Comparison of ENCODE assay signal across 19 cellular contexts in genomic region chr7:78057571-78057970, GRCh38.
"Had no signal": no experiment of that assay in that cellular context is flagged by ENCODE, and none has a peak within 500 bp of the region (broad histone marks: within the 10 kb centered on the region; RNA-seq: fewer than 3 reads in every experiment).

No MANE protein-coding gene starts in this region.

- H3K27ac ChIP-seq: brain microvascular endothelial cell, cardiac muscle cell, VCaP had no signal

- H3K27me3 ChIP-seq: brain microvascular endothelial cell, cardiac muscle cell had no signal

- H3K36me3 ChIP-seq: brain microvascular endothelial cell, cardiac muscle cell had no signal

- H3K4me3 ChIP-seq: cardiac muscle cell had no signal

- DNase-seq: activated CD4-positive, alpha-beta memory T cell treated with anti-CD3 and anti-CD28 coated beads, Interleukin-2, amount 10 ng/mL, durations not matched to agents 7 days and 5 days; activated CD4-positive, alpha-beta T cell treated with anti-CD3 and anti-CD28 coated beads for 36 hours; activated CD4-positive, alpha-beta T cell treated with anti-CD3 and anti-CD28 coated beads, Interleukin-2, amount 50 U/mL, for 1 hour; activated gamma-delta T cell; activated naive CD4-positive, alpha-beta T cell treated with anti-CD3 and anti-CD28 coated beads for 36 hours; activated T-cell treated with anti-CD3 and anti-CD28 coated beads for 4 hours; activated T-cell treated with anti-CD3 and anti-CD28 coated beads, Interleukin-2, amount 50 U/mL, for 48 hours; MM.1S; NCI-H1105; NCI-H2029 treated with DMSO at 0.1 percent for 48 hours; NCI-H345; NCI-H510A; PC-3; SHP77 treated with DMSO at 0.1 percent for 48 hours; T-helper 17 cell; T-helper 9 cell had no signal
